ENCODE assay signal across 25 cellular contexts in the genomic region with DNA sequence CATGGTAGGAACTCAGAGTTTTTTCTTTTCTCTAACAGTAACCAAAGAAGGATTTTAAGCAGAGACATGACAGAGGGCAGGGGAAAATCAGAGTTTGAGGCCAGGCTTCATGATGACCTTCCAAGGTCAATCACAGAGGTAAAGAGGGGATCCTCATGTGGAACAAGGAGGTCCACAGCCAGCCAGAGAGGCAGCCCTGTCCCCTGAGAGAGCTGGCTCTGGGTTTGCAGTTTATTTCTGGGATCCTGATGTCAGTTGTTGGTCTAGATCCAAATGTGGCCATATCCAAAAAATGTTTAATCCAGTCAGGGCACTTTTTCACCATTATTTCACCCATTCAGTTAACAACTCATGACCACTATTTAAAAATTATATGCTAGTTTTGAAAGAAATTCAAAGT. TPM values are rescaled to one million over a fixed set of nuclear protein-coding genes. Genes with fewer than 3 reads are reported as not detected.
DNase-seq lines count a peak whose midpoint lies in the region; ATAC-seq and TF ChIP-seq lines count a peak whose summit lies in the region.
"Had no signal": no experiment of that assay in that cellular context is flagged by ENCODE, and none has a peak within 500 bp of the region (broad histone marks: within the 10 kb centered on the region; RNA-seq: fewer than 3 reads in every experiment).

No MANE protein-coding gene starts in this region.

- intact Hi-C loops in CD14-positive monocyte (cut with micrococcal nuclease) (loop anchor here in 1 of 2 donors (10.0 kb wide), 1 partner anchor 54 kb away; no protein-coding TSS in a partner anchor), sciatic nerve (cut with DNase I) (no loop called here)

- no peak overlapping the region for H3K4me3 ChIP-seq in RWPE2 (ENCODE audit: severe bottlenecking)
- no peak overlapping the region for H3K4me3 ChIP-seq in gastroesophageal sphincter
- H3K4me3 ChIP-seq: BLaER1, gastrocnemius medialis, stomach, uterus had no signal

- TF ChIP-seq POLR2A in gastroesophageal sphincter (IDR thresholded peaks at IDR 0.05) = no peak

- no peaks in the 10 kb centered on the region for H3K27me3 ChIP-seq in RWPE2 (ENCODE audit: insufficient read depth, poor library complexity, severe bottlenecking)
- H3K27me3 ChIP-seq in gastroesophageal sphincter = no peaks in the 10 kb centered on the region
- H3K27me3 ChIP-seq: BLaER1, gastrocnemius medialis, stomach, uterus had no signal

- DNase-seq in CD14-positive monocyte (ENCODE audit: low spot score) (no peak), RWPE2 (ENCODE audit: low spot score) (no peak), sciatic nerve (ENCODE audit: low spot score) (no peak), DMS153 treated with DMSO at 0.1 percent for 48 hours (lab: John Stamatoyannopoulos, UW; ENCODE audit: unreplicated experiment) (no peak), GM13977 (ENCODE audit: low spot score) (no peak)
- DNase-seq in activated naive CD4-positive, alpha-beta T cell treated with Interleukin-2 at 50 U/mL for 16 hours = no peak
- DNase-seq in effector memory CD8-positive, alpha-beta T cell = no peak
- DNase-seq: ACHN; activated T-cell treated with anti-CD3 and anti-CD28 coated beads, Interleukin-2, amount 50 U/mL, for 1 hour; central memory CD4-positive, alpha-beta T cell; gastrocnemius medialis; Kasumi-1; mesenchymal stem cell; NCI-H1092; NCI-H2029 treated with DMSO at 0.1 percent for 48 hours; NCI-H345; NCI-H82; SHP77 treated with DMSO at 0.1 percent for 48 hours; stimulated activated CD4-positive, alpha-beta T cell treated with anti-CD3 and anti-CD28 coated beads, Interleukin-12 subunit alpha, Interleukin-12 subunit beta, amount 100 ng/mL, for 4 hours; stomach; uterus had no signal

- in situ Hi-C loops in GM13977 (cut with MboI; ENCODE audit: low pct_unique_long_range_greater_than_20kb, low sequenced_read_pairs, unreplicated experiment) = no loop called here

- ATAC-seq in RWPE2 (ENCODE audit: low read depth) (no peak), gastroesophageal sphincter (no peak), sciatic nerve (peak; percentile 9)
- ATAC-seq in effector memory CD8-positive, alpha-beta T cell (replicated peaks) = no peak
- ATAC-seq: esophagus mucosa, gastrocnemius medialis had no signal

- H3K36me3 Mint-ChIP-seq in CD14-positive monocyte = peaks cover 37 to 58% of the 10 kb centered on the region in 2 donors
- H3K36me3 Mint-ChIP-seq in effector memory CD8-positive, alpha-beta T cell (ENCODE audit: insufficient read depth) = peaks cover 3% of the 10 kb centered on the region

- H3K9me3 ChIP-seq in RWPE2 (ENCODE audit: severe bottlenecking) (no peaks in the 10 kb centered on the region), gastroesophageal sphincter (no peaks in the 10 kb centered on the region)
- H3K9me3 ChIP-seq: BLaER1, gastrocnemius medialis, stomach, uterus had no signal

- no peak for TF ChIP-seq EP300 in gastroesophageal sphincter (IDR thresholded peaks at IDR 0.05)

- peak overlapping the region in 1 of 2 donors; percentile 1 for H3K4me3 Mint-ChIP-seq in CD14-positive monocyte
- H3K4me3 Mint-ChIP-seq in effector memory CD8-positive, alpha-beta T cell = no peak overlapping the region

- H3K36me3 ChIP-seq in RWPE2 (ENCODE audit: low read depth) = no peaks in the 10 kb centered on the region
- no peaks in the 10 kb centered on the region for H3K36me3 ChIP-seq in gastroesophageal sphincter
- H3K36me3 ChIP-seq: BLaER1, gastrocnemius medialis, stomach, uterus had no signal

- H3K27me3 Mint-ChIP-seq in CD14-positive monocyte (ENCODE audit: low read depth in 3 of 3) = no peaks in the 10 kb centered on the region
- H3K27me3 Mint-ChIP-seq in effector memory CD8-positive, alpha-beta T cell = peaks cover 9 to 16% of the 10 kb centered on the region in 2 donors

- H3K9me3 Mint-ChIP-seq in CD14-positive monocyte = no peaks in the 10 kb centered on the region
- H3K9me3 Mint-ChIP-seq in effector memory CD8-positive, alpha-beta T cell = no peaks in the 10 kb centered on the region

- TF ChIP-seq CTCF in CD14-positive monocyte (IDR thresholded peaks at IDR 0.05) = no peak
- TF ChIP-seq CTCF in RWPE2 (IDR thresholded peaks at IDR 0.05; ENCODE audit: poor library complexity, severe bottlenecking) = no peak
- no peak for TF ChIP-seq CTCF in gastroesophageal sphincter (IDR thresholded peaks at IDR 0.05)
- no peak for TF ChIP-seq CTCF in GM13977 (IDR thresholded peaks at IDR 0.05; ENCODE audit: extremely low read depth, insufficient read depth, missing control alignments)

- peak overlapping the region; percentile 82 to 97 (median 90) for H3K27ac Mint-ChIP-seq in CD14-positive monocyte
- H3K27ac Mint-ChIP-seq in effector memory CD8-positive, alpha-beta T cell = peak overlapping the region in 1 of 2 donors; percentile 4

- H3K4me1 Mint-ChIP-seq in CD14-positive monocyte = peaks cover 54% of the 10 kb centered on the region
- peaks cover 13 to 28% of the 10 kb centered on the region in 2 donors for H3K4me1 Mint-ChIP-seq in effector memory CD8-positive, alpha-beta T cell (ENCODE audit: low read depth in 2 of 2)

- H3K27ac ChIP-seq in RWPE2 (ENCODE audit: poor library complexity, severe bottlenecking) (peak overlapping the region; percentile 84), gastroesophageal sphincter (peak overlapping the region in 3 of 4 donors; percentile 21 to 40 (median 22))
- H3K27ac ChIP-seq: BLaER1, stomach had no signal

- H3K4me1 ChIP-seq in RWPE2 (ENCODE audit: insufficient read depth, poor library complexity, severe bottlenecking) = peaks cover 30% of the 10 kb centered on the region
- H3K4me1 ChIP-seq in gastroesophageal sphincter = peaks cover 0 to 29% (median 3%) of the 10 kb centered on the region in 3 donors
- H3K4me1 ChIP-seq: BLaER1 had no signal

RNA-seq across cellular contexts. Expression of a gene that starts 45.6 kb away (rescaled TPM):
- 10 to 100 TPM; 25.5 to 26.6 TPM for polyA plus RNA-seq in CD14-positive monocyte
- 1 to 10 TPM in 1 of 4 donors, not detected in 3; 1.2 TPM for total RNA-seq in gastroesophageal sphincter
- 1.8 TPM for total RNA-seq in sciatic nerve
- total RNA-seq: gastrocnemius medialis, myocyte had no signal
